8 cellular contexts compared by ENCODE assay signal in the genomic region with DNA sequence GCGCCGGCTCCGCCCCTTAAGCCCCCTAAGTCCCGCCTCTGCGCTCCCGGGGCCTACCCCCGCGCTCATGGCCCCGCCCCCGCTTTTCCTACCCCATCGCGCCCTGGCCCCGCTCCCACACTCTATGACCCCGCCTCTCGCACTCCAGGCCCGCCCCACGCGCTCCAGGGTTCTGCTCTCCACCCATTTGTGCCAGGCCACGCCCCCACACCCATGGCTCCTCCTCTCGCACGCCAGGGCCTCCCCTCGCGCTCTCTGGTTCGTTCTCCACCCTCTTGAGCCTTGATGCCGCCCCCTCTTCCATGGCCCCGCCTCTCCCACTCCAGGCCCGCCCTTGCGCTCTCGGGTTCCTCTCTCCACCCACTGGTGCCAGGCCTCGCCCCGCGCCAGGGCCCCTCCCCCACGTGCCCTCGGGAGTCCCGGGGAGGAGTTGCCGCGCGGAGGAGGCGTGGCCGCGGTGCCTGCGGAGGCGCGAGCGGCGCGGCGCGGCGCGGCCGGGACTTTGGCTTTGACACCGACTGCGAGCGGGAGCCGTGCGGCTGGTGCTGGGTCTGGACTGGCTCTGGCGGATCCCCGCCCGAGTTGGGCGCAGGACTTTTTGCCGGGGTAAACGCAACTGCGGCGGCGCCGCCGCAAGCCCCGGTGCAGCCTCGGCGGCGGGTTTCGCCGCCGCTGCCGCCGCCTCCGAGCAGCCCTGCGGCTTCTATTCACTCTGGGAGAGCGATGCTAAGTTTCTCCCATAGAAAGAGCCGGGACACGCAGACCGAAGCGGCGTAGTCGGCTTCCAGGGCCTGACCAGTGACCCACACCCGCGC. TPM values are rescaled to one million over a fixed set of nuclear protein-coding genes. Genes with fewer than 3 reads are reported as not detected.
DNase-seq lines count a peak whose midpoint lies in the region; ATAC-seq and TF ChIP-seq lines count a peak whose summit lies in the region.

A gene (plus strand): TSS at position 499 of the 815 bp plus-strand sequence. CDS start 1,071 bp downstream, outside the sequence.

- H3K4me3 ChIP-seq in DOHH2 (ENCODE audit: low read length) = peak within 1 kb of the TSS; percentile 83
- peak within 1 kb of the TSS; percentile 63 to 82 (median 66) for H3K4me3 ChIP-seq in fibroblast of lung (replicated peaks in 1 of 4; ENCODE audit: control extremely low read depth in 1 of 4, insufficient read depth in 1 of 4, low read depth in 3 of 4, low read length in 4 of 4)
- H3K4me3 ChIP-seq in naive thymus-derived CD4-positive, alpha-beta T cell (ENCODE audit: low read length) = peak within 1 kb of the TSS; percentile 72

- H3K9me3 ChIP-seq in DOHH2 (ENCODE audit: control insufficient read depth, insufficient read depth, low read length) = no peaks in the 10 kb centered on the region
- no peaks in the 10 kb centered on the region for H3K9me3 ChIP-seq in fibroblast of lung (ENCODE audit: control insufficient read depth, insufficient read depth, low read depth, low read length)
- H3K9me3 ChIP-seq in naive thymus-derived CD4-positive, alpha-beta T cell (ENCODE audit: control insufficient read depth in 2 of 3, low read length in 3 of 3) = no peaks in the 10 kb centered on the region

- peak within 1 kb of the TSS; percentile 75 for H3K4me3 Mint-ChIP-seq in activated T-helper 17 cell treated with anti-CD3 and anti-CD28 coated beads, Interleukin-2, amount 50 U/mL, for 72 hours
- H3K4me3 Mint-ChIP-seq in naive thymus-derived CD4-positive, alpha-beta T cell = peak within 1 kb of the TSS; percentile 70 to 93 (median 84)
- H3K4me3 Mint-ChIP-seq in stimulated activated memory B cell treated with anti-CD40 and anti-IgM and Interleukin-4, amounts not matched to agents 10 μg/mL and 1 μg/mL and 100 μg/mL, for 72 hours = peak within 1 kb of the TSS; percentile 78

- TF ChIP-seq CTCF in DOHH2 (IDR thresholded peaks at IDR 0.05; ENCODE audit: low read depth, low read length, poor library complexity, severe bottlenecking) (no peak), RWPE1 (conservative IDR thresholded peaks at IDR 0.05; ENCODE audit: low read depth) (no peak), fibroblast of lung (conservative IDR thresholded peaks at IDR 0.05 in 1 of 2, IDR thresholded peaks at IDR 0.05 in 1 of 2; ENCODE audit: low read depth in 1 of 2, low read length in 2 of 2) (no peak)

- H3K36me3 ChIP-seq in DOHH2 (ENCODE audit: control insufficient read depth, low read length) (peaks cover 45% of the 10 kb centered on the region), fibroblast of lung (ENCODE audit: control insufficient read depth, insufficient read depth, low read length) (peaks cover 2% of the 10 kb centered on the region)
- no peaks in the 10 kb centered on the region for H3K36me3 ChIP-seq in naive thymus-derived CD4-positive, alpha-beta T cell (ENCODE audit: control insufficient read depth in 2 of 3, insufficient read depth in 3 of 3, low read length in 3 of 3)

- H3K79me2 ChIP-seq in DOHH2 (ENCODE audit: control insufficient read depth, low read length) (peaks cover 50% of the 10 kb centered on the region), fibroblast of lung (ENCODE audit: control insufficient read depth, insufficient read depth, low read length) (peaks cover 2% of the 10 kb centered on the region)

- peaks cover 4% of the 10 kb centered on the region for H3K9me3 Mint-ChIP-seq in activated T-helper 17 cell treated with anti-CD3 and anti-CD28 coated beads, Interleukin-2, amount 50 U/mL, for 72 hours
- H3K9me3 Mint-ChIP-seq in naive thymus-derived CD4-positive, alpha-beta T cell = no peaks in the 10 kb centered on the region
- no peaks in the 10 kb centered on the region for H3K9me3 Mint-ChIP-seq in stimulated activated memory B cell treated with anti-CD40 and anti-IgM and Interleukin-4, amounts not matched to agents 10 μg/mL and 1 μg/mL and 100 μg/mL, for 72 hours

- H3K4me2 ChIP-seq in DOHH2 (ENCODE audit: low read length) (peak within 1 kb of the TSS; percentile 88), fibroblast of lung (ENCODE audit: extremely low read depth, insufficient read depth, low read length) (peak within 1 kb of the TSS; percentile 82)

- H3K4me1 ChIP-seq in DOHH2 (ENCODE audit: control insufficient read depth, low read length) = peaks cover 60% of the 10 kb centered on the region
- no peaks in the 10 kb centered on the region for H3K4me1 ChIP-seq in fibroblast of lung (ENCODE audit: control insufficient read depth, extremely low read depth, insufficient read depth, low read length)
- peaks cover 7 to 16% of the 10 kb centered on the region in 2 donors for H3K4me1 ChIP-seq in naive thymus-derived CD4-positive, alpha-beta T cell (ENCODE audit: control insufficient read depth in 2 of 2, insufficient read depth in 2 of 2, low read length in 2 of 2)

- H3K9ac ChIP-seq in fibroblast of lung (ENCODE audit: insufficient read depth, low read length) = peak within 1 kb of the TSS; percentile 65

- H3K27me3 Mint-ChIP-seq in activated T-helper 17 cell treated with anti-CD3 and anti-CD28 coated beads, Interleukin-2, amount 50 U/mL, for 72 hours = no peaks in the 10 kb centered on the region
- peaks cover 0 to 21% (median 0%) of the 10 kb centered on the region in 5 donors for H3K27me3 Mint-ChIP-seq in naive thymus-derived CD4-positive, alpha-beta T cell
- peaks cover 24% of the 10 kb centered on the region for H3K27me3 Mint-ChIP-seq in stimulated activated memory B cell treated with anti-CD40 and anti-IgM and Interleukin-4, amounts not matched to agents 10 μg/mL and 1 μg/mL and 100 μg/mL, for 72 hours

- peaks cover 35% of the 10 kb centered on the region for H4K20me1 ChIP-seq in DOHH2 (ENCODE audit: control insufficient read depth, insufficient read depth, low read depth, low read length)
- no peaks in the 10 kb centered on the region for H4K20me1 ChIP-seq in fibroblast of lung (ENCODE audit: control insufficient read depth, extremely low read depth, insufficient read depth, low read length)

- CTCF ChIA-PET in RWPE1 (lab: Yijun Ruan, JAX) = interaction anchor here (1.2 kb wide), 1 partner anchor 24 kb away, joined by 5 read pairs; no protein-coding TSS in a partner anchor
- CTCF ChIA-PET in naive thymus-derived CD4-positive, alpha-beta T cell (lab: Charles Lee) = no interaction called here

- peak within 1 kb of the TSS; percentile 88 for H2AFZ ChIP-seq in fibroblast of lung (ENCODE audit: low read length)

- peak within 1 kb of the TSS; percentile 72 for H3K27ac Mint-ChIP-seq in activated T-helper 17 cell treated with anti-CD3 and anti-CD28 coated beads, Interleukin-2, amount 50 U/mL, for 72 hours
- H3K27ac Mint-ChIP-seq in naive thymus-derived CD4-positive, alpha-beta T cell = peak within 1 kb of the TSS in 8 of 9 donors; percentile 10 to 87 (median 74)
- H3K27ac Mint-ChIP-seq in stimulated activated memory B cell treated with anti-CD40 and anti-IgM and Interleukin-4, amounts not matched to agents 10 μg/mL and 1 μg/mL and 100 μg/mL, for 72 hours = no peak within 1 kb of the TSS

- H3K27me3 ChIP-seq in DOHH2 (ENCODE audit: control insufficient read depth, low read length) (no peaks in the 10 kb centered on the region), fibroblast of lung (ENCODE audit: control insufficient read depth, insufficient read depth, low read length) (no peaks in the 10 kb centered on the region)
- no peaks in the 10 kb centered on the region for H3K27me3 ChIP-seq in naive thymus-derived CD4-positive, alpha-beta T cell (ENCODE audit: control insufficient read depth in 2 of 2, insufficient read depth in 2 of 2, low read length in 2 of 2)

- peak; percentile 95 for ATAC-seq in activated T-helper 17 cell treated with anti-CD3 and anti-CD28 coated beads, Interleukin-2, amount 50 U/mL, for 72 hours (replicated peaks)
- ATAC-seq in naive thymus-derived CD4-positive, alpha-beta T cell = peak; percentile 96
- ATAC-seq in stimulated activated memory B cell treated with anti-CD40 and anti-IgM and Interleukin-4, amounts not matched to agents 10 μg/mL and 1 μg/mL and 100 μg/mL, for 72 hours = peak; percentile 97

- intact Hi-C loops in naive thymus-derived CD4-positive, alpha-beta T cell (cut with micrococcal nuclease) = loop anchor here (1.0 to 10.0 kb wide), 14 partner anchors 133 to 1294 kb away; a partner anchor contains a TSS

- H3K27ac ChIP-seq in DOHH2 (ENCODE audit: low read depth, low read length) (peak within 1 kb of the TSS; percentile 53), RWPE1 (peak within 1 kb of the TSS; percentile 69), fibroblast of lung (ENCODE audit: insufficient read depth, low read length) (peak within 1 kb of the TSS; percentile 16)
- peak within 1 kb of the TSS; percentile 73 for H3K27ac ChIP-seq in naive thymus-derived CD4-positive, alpha-beta T cell (ENCODE audit: low read depth, low read length)

- no peaks in the 10 kb centered on the region for H3K36me3 Mint-ChIP-seq in activated T-helper 17 cell treated with anti-CD3 and anti-CD28 coated beads, Interleukin-2, amount 50 U/mL, for 72 hours (ENCODE audit: low read depth)
- peaks cover 0 to 8% (median 0%) of the 10 kb centered on the region in 5 donors for H3K36me3 Mint-ChIP-seq in naive thymus-derived CD4-positive, alpha-beta T cell
- no peaks in the 10 kb centered on the region for H3K36me3 Mint-ChIP-seq in stimulated activated memory B cell treated with anti-CD40 and anti-IgM and Interleukin-4, amounts not matched to agents 10 μg/mL and 1 μg/mL and 100 μg/mL, for 72 hours

- DNase-seq in GOT3 (lab: John Stamatoyannopoulos, UW) (peak; percentile 99), LHCN-M2 (ENCODE audit: low read depth) (peak; percentile 100), RWPE1 (ENCODE audit: low spot score) (peak; percentile 97), fibroblast of lung (ENCODE audit: low read depth in 2 of 2) (peak; percentile 98 to 99)
- peak; percentile 99 to 100 (median 100) for DNase-seq in naive thymus-derived CD4-positive, alpha-beta T cell

- peaks cover 4% of the 10 kb centered on the region for H3F3A ChIP-seq in DOHH2 (ENCODE audit: control insufficient read depth, insufficient read depth)

- H3K4me1 Mint-ChIP-seq in activated T-helper 17 cell treated with anti-CD3 and anti-CD28 coated beads, Interleukin-2, amount 50 U/mL, for 72 hours = peaks cover 14% of the 10 kb centered on the region
- H3K4me1 Mint-ChIP-seq in naive thymus-derived CD4-positive, alpha-beta T cell = peaks cover 12 to 31% (median 24%) of the 10 kb centered on the region in 7 donors
- peaks cover 9% of the 10 kb centered on the region for H3K4me1 Mint-ChIP-seq in stimulated activated memory B cell treated with anti-CD40 and anti-IgM and Interleukin-4, amounts not matched to agents 10 μg/mL and 1 μg/mL and 100 μg/mL, for 72 hours

- no peaks in the 10 kb centered on the region for H3K9me2 ChIP-seq in DOHH2 (replicated peaks; ENCODE audit: control insufficient read depth, low read length)

- POLR2A ChIA-PET in RWPE1 (lab: Yijun Ruan, JAX; ENCODE audit: low non-redundant PET) = no interaction called here
- POLR2A ChIA-PET in naive thymus-derived CD4-positive, alpha-beta T cell (lab: Charles Lee) = interaction anchor here (0.6 kb wide), 1 partner anchor 284 kb away, joined by 3 read pairs; no protein-coding TSS in a partner anchor

RNA-seq across cellular contexts. Expression of the gene that starts here (rescaled TPM):
- total RNA-seq in LHCN-M2 (2014; rRNA removed) (2.5 and 3.5 TPM in 2 replicates), fibroblast of lung (8.4 and 9.2 TPM in 2 replicates)
- 3.9 TPM for polyA plus RNA-seq in LHCN-M2 (2012)
- total RNA-seq in activated T-helper 17 cell treated with anti-CD3 and anti-CD28 coated beads, Interleukin-2, amount 50 U/mL, for 72 hours = 1 to 10 TPM in 1 of 2 donors, under 1 TPM in 1; 0.95 to 5.1 TPM
- 3.9 and 15.9 TPM in 2 replicates for polyA plus RNA-seq in fibroblast of lung
- polyA plus RNA-seq in fibroblast of lung (2012) = 3.8 and 24.7 TPM in 2 replicates
- 1.7 and 31.8 TPM in 2 replicates for polyA minus RNA-seq in fibroblast of lung (ENCODE audit: low replicate concordance)
- 10 to 100 TPM in 2 of 5 experiments, 1 to 10 TPM in 3; 2.2 to 13.2 (median 3.7) TPM for total RNA-seq in naive thymus-derived CD4-positive, alpha-beta T cell
- polyA plus RNA-seq in naive thymus-derived CD4-positive, alpha-beta T cell = 10 to 100 TPM; 12.3 to 15.8 TPM

Comparison
In these comparisons a context has a peak if more than half of its experiments do, and no peak if none do; other contexts are left out.
1. Peak in every context shown above with its lines: DNase-seq, ATAC-seq, H3K4me3 ChIP-seq and H3K27ac ChIP-seq.
2. H3K27ac ChIP-seq: peak in every context shown above with its lines; median percentile 73 in naive thymus-derived CD4-positive, alpha-beta T cell; 69 in RWPE1; 53 in DOHH2; 16 in fibroblast of lung.